11 cellular contexts compared by ENCODE assay signal in genomic region chr11:67614730-67615454, GRCh38. TPM values are rescaled to one million over a fixed set of nuclear protein-coding genes. Genes with fewer than 3 reads are reported as not detected.
DNase-seq lines count a peak whose midpoint lies in the region; ATAC-seq and TF ChIP-seq lines count a peak whose summit lies in the region.
"Had no signal": no experiment of that assay in that cellular context is flagged by ENCODE, and none has a peak within 500 bp of the region (broad histone marks: within the 10 kb centered on the region; RNA-seq: fewer than 3 reads in every experiment).

No MANE protein-coding gene starts in this region.

- H3K27ac ChIP-seq in thymus (ENCODE audit: low read depth), result peak overlapping the region; percentile 98
- H3K27ac ChIP-seq in gastroesophageal sphincter, result peak overlapping the region in 1 of 4 donors; percentile 53

- TF ChIP-seq POLR2A in gastroesophageal sphincter (IDR thresholded peaks at IDR 0.05), result no peak

- H3K36me3 ChIP-seq in thymus (ENCODE audit: control insufficient read depth, insufficient read depth), result peaks cover 33% of the 10 kb centered on the region
- peaks cover 0 to 38% of the 10 kb centered on the region in 2 donors for H3K36me3 ChIP-seq in gastroesophageal sphincter

- H3K9me3 ChIP-seq in thymus (ENCODE audit: control insufficient read depth) (no peaks in the 10 kb centered on the region), gastroesophageal sphincter (no peaks in the 10 kb centered on the region)
- H3K9me3 ChIP-seq: tibial artery had no signal

- peaks cover 37% of the 10 kb centered on the region for H3K4me1 Mint-ChIP-seq in activated CD8-positive, alpha-beta memory T cell treated with anti-CD3 and anti-CD28 coated beads, Interleukin-2, amount 10 ng/mL, durations not matched to agents 7 days and 5 days
- H3K4me1 Mint-ChIP-seq in activated CD8-positive, alpha-beta T cell treated with anti-CD3 and anti-CD28 coated beads for 36 hours (ENCODE audit: low read depth), result peaks cover 26% of the 10 kb centered on the region

- peaks cover 7% of the 10 kb centered on the region for H3K36me3 Mint-ChIP-seq in activated CD8-positive, alpha-beta memory T cell treated with anti-CD3 and anti-CD28 coated beads, Interleukin-2, amount 10 ng/mL, durations not matched to agents 7 days and 5 days
- peaks cover 14% of the 10 kb centered on the region for H3K36me3 Mint-ChIP-seq in activated CD8-positive, alpha-beta T cell treated with anti-CD3 and anti-CD28 coated beads for 36 hours (ENCODE audit: low read depth)

- TF ChIP-seq CTCF in activated CD8-positive, alpha-beta T cell treated with anti-CD3 and anti-CD28 coated beads for 36 hours (IDR thresholded peaks at IDR 0.05), result no peak
- TF ChIP-seq CTCF in gastroesophageal sphincter (IDR thresholded peaks at IDR 0.05), result no peak

- no peak for DNase-seq in activated CD8-positive, alpha-beta memory T cell treated with anti-CD3 and anti-CD28 coated beads, Interleukin-2, amount 10 ng/mL, durations not matched to agents 7 days and 5 days
- DNase-seq in activated CD8-positive, alpha-beta memory T cell treated with anti-CD3 and anti-CD28 coated beads, Interleukin-2, amount 50 U/mL, for 48 hours, result no peak
- DNase-seq in activated CD8-positive, alpha-beta T cell treated with anti-CD3 and anti-CD28 coated beads for 36 hours, result no peak
- no peak for DNase-seq in left lobe of liver (ENCODE audit: low spot score)
- DNase-seq in H4 (ENCODE audit: low spot score), result no peak
- no peak for DNase-seq in Kasumi-1 (lab: John Stamatoyannopoulos, UW)
- DNase-seq: NCI-H1436, tibial artery had no signal

- H3K27me3 Mint-ChIP-seq in activated CD8-positive, alpha-beta memory T cell treated with anti-CD3 and anti-CD28 coated beads, Interleukin-2, amount 10 ng/mL, durations not matched to agents 7 days and 5 days, result peaks cover 9% of the 10 kb centered on the region
- no peaks in the 10 kb centered on the region for H3K27me3 Mint-ChIP-seq in activated CD8-positive, alpha-beta T cell treated with anti-CD3 and anti-CD28 coated beads for 36 hours

- 96% methylated on average over 16 of the region's 16 CpGs for WGBS in thymus
- whole genome bisulfite sequencing in gastroesophageal sphincter (ENCODE audit: low coverage in 1 of 2), 2 donors, result 100% methylated on average over 2 of the region's 16 CpGs; no CpG with 5 or more reads in 1 of the 2 donors

- no peaks in the 10 kb centered on the region for H3K9me3 Mint-ChIP-seq in activated CD8-positive, alpha-beta memory T cell treated with anti-CD3 and anti-CD28 coated beads, Interleukin-2, amount 10 ng/mL, durations not matched to agents 7 days and 5 days (ENCODE audit: low read depth)
- no peaks in the 10 kb centered on the region for H3K9me3 Mint-ChIP-seq in activated CD8-positive, alpha-beta T cell treated with anti-CD3 and anti-CD28 coated beads for 36 hours

- H3K4me1 ChIP-seq in thymus (ENCODE audit: control insufficient read depth, insufficient read depth, low read length) (peaks cover 43% of the 10 kb centered on the region), gastroesophageal sphincter (peaks cover 0 to 19% (median 9%) of the 10 kb centered on the region in 3 donors)

- H3K27me3 ChIP-seq in thymus (ENCODE audit: control insufficient read depth, insufficient read depth) (no peaks in the 10 kb centered on the region), gastroesophageal sphincter (peaks cover 28% of the 10 kb centered on the region)

- POLR2A ChIA-PET in activated CD8-positive, alpha-beta T cell treated with anti-CD3 and anti-CD28 coated beads for 36 hours (lab: Charles Lee), result interaction anchor here (0.7 to 4.3 kb wide), 5 partner anchors 9 to 147 kb away, joined by 3 to 48 read pairs (median 4); partner anchors contain the start of gene NUDT8

- CTCF ChIA-PET in activated CD8-positive, alpha-beta memory T cell treated with anti-CD3 and anti-CD28 coated beads, Interleukin-2, amount 10 ng/mL, durations not matched to agents 7 days and 5 days (lab: Charles Lee), result interaction anchor here (0.6 to 7.5 kb wide), 27 partner anchors 9 to 733 kb away, joined by 3 to 111 read pairs (median 4); partner anchors contain the start of genes GSTP1 and NUDT8
- CTCF ChIA-PET in activated CD8-positive, alpha-beta T cell treated with anti-CD3 and anti-CD28 coated beads for 36 hours (lab: Charles Lee), result interaction anchor here (0.6 to 6.2 kb wide), 14 partner anchors 9 to 268 kb away, joined by 3 to 89 read pairs (median 4); partner anchors contain the start of genes CLCF1, GSTP1 and NUDT8

- no peak for ATAC-seq in activated CD8-positive, alpha-beta memory T cell treated with anti-CD3 and anti-CD28 coated beads, Interleukin-2, amount 10 ng/mL, durations not matched to agents 7 days and 5 days
- ATAC-seq in activated CD8-positive, alpha-beta T cell treated with anti-CD3 and anti-CD28 coated beads for 36 hours, result peak; percentile 4
- ATAC-seq in left lobe of liver (peak; percentile 1), gastroesophageal sphincter (no peak)

- peak overlapping the region; percentile 94 for H3K27ac Mint-ChIP-seq in activated CD8-positive, alpha-beta memory T cell treated with anti-CD3 and anti-CD28 coated beads, Interleukin-2, amount 10 ng/mL, durations not matched to agents 7 days and 5 days
- H3K27ac Mint-ChIP-seq in activated CD8-positive, alpha-beta T cell treated with anti-CD3 and anti-CD28 coated beads for 36 hours, result peak overlapping the region; percentile 99

- no peak overlapping the region for H3K4me3 ChIP-seq in thymus (ENCODE audit: low read length)
- H3K4me3 ChIP-seq in gastroesophageal sphincter, result no peak overlapping the region

- intact Hi-C loops in activated CD8-positive, alpha-beta T cell treated with anti-CD3 and anti-CD28 coated beads for 36 hours (cut with micrococcal nuclease), result no loop called here

- H3K4me3 Mint-ChIP-seq in activated CD8-positive, alpha-beta memory T cell treated with anti-CD3 and anti-CD28 coated beads, Interleukin-2, amount 10 ng/mL, durations not matched to agents 7 days and 5 days, result peak overlapping the region; percentile 65
- peak overlapping the region; percentile 77 for H3K4me3 Mint-ChIP-seq in activated CD8-positive, alpha-beta T cell treated with anti-CD3 and anti-CD28 coated beads for 36 hours

- TF ChIP-seq EP300 in gastroesophageal sphincter (IDR thresholded peaks at IDR 0.05), result no peak

RNA-seq across cellular contexts. Expression of gene NDUFV1, which starts 8.2 kb away (rescaled TPM):
- total RNA-seq in activated CD8-positive, alpha-beta memory T cell treated with anti-CD3 and anti-CD28 coated beads, Interleukin-2, amount 10 ng/mL, durations not matched to agents 7 days and 5 days, result 100 to 1,000 TPM; 239 to 252 TPM
- total RNA-seq in activated CD8-positive, alpha-beta T cell treated with anti-CD3 and anti-CD28 coated beads for 36 hours, result 100 to 1,000 TPM; 315 to 317 TPM
- total RNA-seq in left lobe of liver (192 TPM), gastroesophageal sphincter (100 to 1,000 TPM; 154 to 249 (median 180) TPM)
- polyA plus RNA-seq in thymus, result 207 TPM
- 128 and 143 TPM in 2 replicates for total RNA-seq in H4 (2014; rRNA removed; shearing (Covaris generic))

RNA-seq across cellular contexts. Expression of gene NUDT8, which starts 14.8 kb away (rescaled TPM):
- 10 to 100 TPM; 15.3 to 16.7 TPM for total RNA-seq in activated CD8-positive, alpha-beta memory T cell treated with anti-CD3 and anti-CD28 coated beads, Interleukin-2, amount 10 ng/mL, durations not matched to agents 7 days and 5 days
- total RNA-seq in activated CD8-positive, alpha-beta T cell treated with anti-CD3 and anti-CD28 coated beads for 36 hours, result 10 to 100 TPM; 35.5 to 39.5 TPM
- 41.6 TPM for total RNA-seq in left lobe of liver
- polyA plus RNA-seq in thymus, result 4.7 TPM
- total RNA-seq in gastroesophageal sphincter, result 10 to 100 TPM in 1 of 4 donors, 1 to 10 TPM in 3; 2.4 to 18.5 (median 4.6) TPM
- 12.4 and 15.7 TPM in 2 replicates for total RNA-seq in H4 (2014; rRNA removed; shearing (Covaris generic))

RNA-seq across cellular contexts. Expression of gene TBX10, which starts 24.7 kb away (rescaled TPM):
- not detected for total RNA-seq in activated CD8-positive, alpha-beta memory T cell treated with anti-CD3 and anti-CD28 coated beads, Interleukin-2, amount 10 ng/mL, durations not matched to agents 7 days and 5 days
- not detected for total RNA-seq in activated CD8-positive, alpha-beta T cell treated with anti-CD3 and anti-CD28 coated beads for 36 hours
- total RNA-seq in left lobe of liver (0.15 TPM), gastroesophageal sphincter (not detected)
- 0.09 TPM for polyA plus RNA-seq in thymus
- not detected in 2 replicates for total RNA-seq in H4 (2014; rRNA removed; shearing (Covaris generic))
- total RNA-seq: T-helper 1 cell treated with Interleukin-12 subunit alpha and Interleukin-12 subunit beta and Interleukin-4 antibody, amounts not matched to agents 30 ng/mL and 1 ng/mL, for 36 hours had no signal

RNA-seq across cellular contexts. Expression of gene GSTP1, which starts 31.3 kb away (rescaled TPM):
- 100 to 1,000 TPM; 339 to 406 TPM for total RNA-seq in activated CD8-positive, alpha-beta memory T cell treated with anti-CD3 and anti-CD28 coated beads, Interleukin-2, amount 10 ng/mL, durations not matched to agents 7 days and 5 days
- 100 to 1,000 TPM; 467 to 472 TPM for total RNA-seq in activated CD8-positive, alpha-beta T cell treated with anti-CD3 and anti-CD28 coated beads for 36 hours
- total RNA-seq in left lobe of liver (30.9 TPM), gastroesophageal sphincter (100 to 1,000 TPM; 514 to 845 (median 628) TPM)
- 630 TPM for polyA plus RNA-seq in thymus
- total RNA-seq in H4 (2014; rRNA removed; shearing (Covaris generic)), result 2,091 and 2,096 TPM in 2 replicates

RNA-seq across cellular contexts. Expression of gene ACY3, which starts 35.6 kb away (rescaled TPM):
- under 1 TPM; 0.53 to 0.75 TPM for total RNA-seq in activated CD8-positive, alpha-beta memory T cell treated with anti-CD3 and anti-CD28 coated beads, Interleukin-2, amount 10 ng/mL, durations not matched to agents 7 days and 5 days
- under 1 TPM; 0.31 to 0.61 TPM for total RNA-seq in activated CD8-positive, alpha-beta T cell treated with anti-CD3 and anti-CD28 coated beads for 36 hours
- 9.7 TPM for total RNA-seq in left lobe of liver
- 1.6 TPM for polyA plus RNA-seq in thymus
- total RNA-seq in gastroesophageal sphincter, result not detected
- total RNA-seq in H4 (2014; rRNA removed; shearing (Covaris generic)), result 0.31 and 0.47 TPM in 2 replicates
- total RNA-seq: T-helper 1 cell treated with Interleukin-12 subunit alpha and Interleukin-12 subunit beta and Interleukin-4 antibody, amounts not matched to agents 30 ng/mL and 1 ng/mL, for 36 hours had no signal

Comparison
In these comparisons a context has a peak if more than half of its experiments do, and no peak if none do; other contexts are left out.
1. ATAC-seq: peak in activated CD8-positive, alpha-beta T cell treated with anti-CD3 and anti-CD28 coated beads for 36 hours (single experiment) and left lobe of liver (single experiment); none in activated CD8-positive, alpha-beta memory T cell treated with anti-CD3 and anti-CD28 coated beads, Interleukin-2, amount 10 ng/mL, durations not matched to agents 7 days and 5 days (single experiment) and gastroesophageal sphincter (single experiment).